Comparison of ENCODE assay signal across 8 cellular contexts in genomic region chr12:57764662-57765002, GRCh38. TPM values are rescaled to one million over a fixed set of nuclear protein-coding genes. Genes with fewer than 3 reads are reported as not detected.
DNase-seq lines count a peak whose midpoint lies in the region; ATAC-seq, FAIRE-seq and TF ChIP-seq lines count a peak whose summit lies in the region.

No MANE protein-coding gene starts in this region.

- peak overlapping the region; percentile 55 for H3K9ac ChIP-seq in KMS-11

- peak; percentile 14 for ATAC-seq in GM18867 (IDR thresholded peaks at IDR 0.05; ENCODE audit: unreplicated experiment)
- peak; percentile 83 to 87 (median 85) for ATAC-seq in pancreas
- no peak for ATAC-seq in HG02852 (IDR thresholded peaks at IDR 0.05; ENCODE audit: unreplicated experiment)

- WGBS in pancreas, 2 donors, result 5 to 6% methylated on average over 17 of the region's 17 CpGs

- intact Hi-C loops in dorsolateral prefrontal cortex (cut with DNase I), result no loop called here
- intact Hi-C loops in pancreas (cut with DNase I), result no loop called here
- intact Hi-C loops in posterior vena cava (cut with DNase I), result no loop called here

- H2AFZ ChIP-seq in KMS-11 (ENCODE audit: low read depth), result peak overlapping the region; percentile 83

- H3K4me3 ChIP-seq in KMS-11 (IDR thresholded peaks at IDR 0.05; ENCODE audit: insufficient read depth, low read depth, low read length) (no peak overlapping the region), dorsolateral prefrontal cortex (peak overlapping the region in 32 of 59 donors; percentile 2 to 54 (median 38)), pancreas (peak overlapping the region; percentile 23 to 56 (median 38))

- no peak overlapping the region for H3K27ac ChIP-seq in KMS-11
- H3K27ac ChIP-seq in dorsolateral prefrontal cortex, result no peak overlapping the region
- H3K27ac ChIP-seq in pancreas, result peak overlapping the region; percentile 52 to 70 (median 62)

- no peaks in the 10 kb centered on the region for H3K79me2 ChIP-seq in KMS-11 (ENCODE audit: insufficient read depth, low read depth)

- H3K9me3 ChIP-seq in pancreas, result no peaks in the 10 kb centered on the region

- H3K4me1 ChIP-seq in KMS-11 (ENCODE audit: low read depth, poor library complexity, severe bottlenecking) (peaks cover 6% of the 10 kb centered on the region), pancreas (peaks cover 6 to 8% (median 8%) of the 10 kb centered on the region in 3 donors)

- H3K27me3 ChIP-seq in KMS-11 (ENCODE audit: insufficient read depth, low read depth) (peaks cover 18% of the 10 kb centered on the region), dorsolateral prefrontal cortex (peaks cover 0 to 50% (median 36%) of the 10 kb centered on the region in 45 donors), pancreas (no peaks in the 10 kb centered on the region)

- DNase-seq in dorsolateral prefrontal cortex (no peak), pancreas (peak; percentile 75 to 89 (median 81)), LoVo (ENCODE audit: low spot score) (no peak), NOMO-1 treated with DMSO at 0.1 percent for 48 hours (lab: John Stamatoyannopoulos, UW; ENCODE audit: unreplicated experiment) (no peak), posterior vena cava (ENCODE audit: low spot score) (no peak)

- H4K20me1 ChIP-seq in KMS-11 (ENCODE audit: insufficient read depth), result no peaks in the 10 kb centered on the region

- H3K4me2 ChIP-seq in KMS-11, result peak overlapping the region; percentile 73

- H3K36me3 ChIP-seq in KMS-11 (ENCODE audit: insufficient read depth), result no peaks in the 10 kb centered on the region
- no peaks in the 10 kb centered on the region for H3K36me3 ChIP-seq in pancreas

- TF ChIP-seq CTCF in KMS-11 (conservative IDR thresholded peaks at IDR 0.05; ENCODE audit: low read depth, low read length) (no peak), dorsolateral prefrontal cortex (IDR thresholded peaks at IDR 0.05 in 54 of 56, conservative IDR thresholded peaks at IDR 0.05 in 2 of 56; ENCODE audit: low read depth in 1 of 56, partially characterized antibody in 56 of 56) (no peak), pancreas (IDR thresholded peaks at IDR 0.05) (no peak)

- FAIRE-seq in pancreas (lab: Jason Lieb, UNC), result no peak

RNA-seq across cellular contexts. Expression of gene CYP27B1, which starts 2.2 kb away (rescaled TPM):
- total RNA-seq in dorsolateral prefrontal cortex, result 1 to 10 TPM in 25 of 120 experiments, under 1 TPM in 60, not detected in 35; 0.18 to 5.3 (median 0.63) TPM
- 1 to 10 TPM; 2.1 to 5.8 (median 3.8) TPM for total RNA-seq in pancreas
- polyA plus RNA-seq in pancreas, result 1 to 10 TPM; 1.6 to 3.3 TPM
- total RNA-seq in posterior vena cava, result 1 to 10 TPM in 1 of 2 donors, under 1 TPM in 1; 0.57 to 1.1 TPM

RNA-seq across cellular contexts. Expression of gene METTL1, which starts 7.3 kb away (rescaled TPM):
- 10 to 100 TPM in 36 of 120 experiments, 1 to 10 TPM in 84; 1.8 to 17.4 (median 8.3) TPM for total RNA-seq in dorsolateral prefrontal cortex
- 10 to 100 TPM; 11.5 to 28.5 (median 15.9) TPM for total RNA-seq in pancreas
- 10 to 100 TPM; 43.3 to 55.9 TPM for polyA plus RNA-seq in pancreas
- 10 to 100 TPM; 16.6 to 22.8 TPM for total RNA-seq in posterior vena cava

RNA-seq across cellular contexts. Expression of gene EEF1AKMT3, which starts 7.8 kb away (rescaled TPM):
- total RNA-seq in dorsolateral prefrontal cortex (10 to 100 TPM in 2 of 120 experiments, 1 to 10 TPM in 118; 1.4 to 11.0 (median 4.1) TPM), pancreas (10 to 100 TPM in 5 of 6 donors, 1 to 10 TPM in 1; 9.3 to 20.8 (median 16.0) TPM), posterior vena cava (1 to 10 TPM; 7.9 to 9.3 TPM)
- polyA plus RNA-seq in pancreas, result 1 to 10 TPM; 3.7 to 7.2 TPM

RNA-seq across cellular contexts. Expression of gene MARCHF9, which starts 9.7 kb away (rescaled TPM):
- 10 to 100 TPM; 11.5 to 26.2 (median 18.3) TPM for total RNA-seq in dorsolateral prefrontal cortex
- 10 to 100 TPM in 1 of 6 donors, 1 to 10 TPM in 5; 6.7 to 11.3 (median 7.6) TPM for total RNA-seq in pancreas
- 10 to 100 TPM; 17.2 to 32.5 TPM for polyA plus RNA-seq in pancreas
- total RNA-seq in posterior vena cava, result 1 to 10 TPM; 7.4 to 9.4 TPM

RNA-seq across cellular contexts. Expression of gene CDK4, which starts 12.5 kb away (rescaled TPM):
- total RNA-seq in dorsolateral prefrontal cortex (10 to 100 TPM; 20.2 to 50.6 (median 29.3) TPM), pancreas (10 to 100 TPM; 30.6 to 48.5 (median 40.3) TPM), posterior vena cava (10 to 100 TPM; 65.3 to 66.0 TPM)
- polyA plus RNA-seq in pancreas, result 10 to 100 TPM; 26.7 to 43.4 TPM

Comparison
In these comparisons a context has a peak if more than half of its experiments do, and no peak if none do; other contexts are left out.
1. H3K27ac ChIP-seq: peak in pancreas (4 of 4); none in KMS-11 (single experiment) and dorsolateral prefrontal cortex (0 of 59).
2. DNase-seq: peak in pancreas (6 of 6); none in dorsolateral prefrontal cortex (0 of 10), LoVo (single experiment), NOMO-1 treated with DMSO at 0.1 percent for 48 hours (single experiment) and posterior vena cava (single experiment).